Comparison of ENCODE assay signal across 8 cellular contexts in genomic region chr16:71883193-71883848, GRCh38.
A peak's percentile ranks its signal among the peaks of the same experiment; 100 is the strongest.
DNase-seq lines count a peak whose midpoint lies in the region; ATAC-seq, FAIRE-seq and TF ChIP-seq lines count a peak whose summit lies in the region.

No MANE protein-coding gene starts in this region.

- H3K36me3 ChIP-seq in ACC112 (ENCODE audit: insufficient read depth, low read length) (peaks cover 3% of the 10 kb centered on the region; the same call in 1 of the 2 replicates), iPS-20b (ENCODE audit: insufficient read depth, low read depth, low read length) (peaks cover 32% of the 10 kb centered on the region)

- H3K9ac ChIP-seq in iPS-20b (ENCODE audit: low read depth, low read length), result peak overlapping the region; percentile 84; the same call in 1 of the 2 replicates

- TF ChIP-seq CTCF in astrocyte of the cerebellum (IDR thresholded peaks at IDR 0.05; ENCODE audit: low read depth, low read length, missing control alignments), result no peak

- peak overlapping the region; percentile 91 for H2AFZ ChIP-seq in ACC112 (ENCODE audit: low read length, unreplicated experiment)

- no peaks in the 10 kb centered on the region for H3K9me3 Mint-ChIP-seq in T-helper 1 cell treated with Interleukin-12 subunit alpha and Interleukin-12 subunit beta and Interleukin-4 antibody, amounts not matched to agents 30 μg/mL and 1 μg/mL, for 36 hours

- H3K27ac ChIP-seq in ACC112 (ENCODE audit: low read depth, low read length), result no peak overlapping the region
- H3K27ac ChIP-seq in iPS-20b (ENCODE audit: low read length), result peak overlapping the region; percentile 48
- peak overlapping the region; percentile 64 to 97 (median 92) for H3K27ac ChIP-seq in skin epidermis

- in situ Hi-C loops in astrocyte of the cerebellum (cut with HindIII; ENCODE audit: low sequenced_read_pairs), result no loop called here

- peaks cover 44% of the 10 kb centered on the region for H3K4me1 Mint-ChIP-seq in T-helper 1 cell treated with Interleukin-12 subunit alpha and Interleukin-12 subunit beta and Interleukin-4 antibody, amounts not matched to agents 30 μg/mL and 1 μg/mL, for 36 hours (ENCODE audit: low read depth)

- peak; percentile 47 for DNase-seq in GM19238 (ENCODE audit: insufficient read length, low spot score)
- DNase-seq in astrocyte of the cerebellum (ENCODE audit: low read depth), result no peak
- DNase-seq in RCC 7860 (ENCODE audit: low spot score), result no peak

- H3K27me3 ChIP-seq in ACC112 (ENCODE audit: insufficient read depth, low read length) (no peaks in the 10 kb centered on the region), iPS-20b (ENCODE audit: insufficient read depth, low read length) (no peaks in the 10 kb centered on the region)

- peaks cover 2% of the 10 kb centered on the region for H3K4me1 ChIP-seq in ACC112 (ENCODE audit: control insufficient read depth, insufficient read depth, low read length, unreplicated experiment)
- peaks cover 9% of the 10 kb centered on the region; the same call in 1 of the 2 replicates for H3K4me1 ChIP-seq in iPS-20b (ENCODE audit: insufficient read depth, low read length)

- H3K27ac Mint-ChIP-seq in T-helper 1 cell treated with Interleukin-12 subunit alpha and Interleukin-12 subunit beta and Interleukin-4 antibody, amounts not matched to agents 30 μg/mL and 1 μg/mL, for 36 hours, result peak overlapping the region; percentile 49

- ATAC-seq in HG03378 (IDR thresholded peaks at IDR 0.05; ENCODE audit: unreplicated experiment), result peak; percentile 27

- no peak for FAIRE-seq in RCC 7860 (lab: Jason Lieb, UNC)

- peaks cover 19% of the 10 kb centered on the region for H3K36me3 Mint-ChIP-seq in T-helper 1 cell treated with Interleukin-12 subunit alpha and Interleukin-12 subunit beta and Interleukin-4 antibody, amounts not matched to agents 30 μg/mL and 1 μg/mL, for 36 hours (ENCODE audit: low read depth)

- no peaks in the 10 kb centered on the region for H3K79me2 ChIP-seq in ACC112 (ENCODE audit: control insufficient read depth, insufficient read depth, low read length, unreplicated experiment)

- peaks cover 16% of the 10 kb centered on the region for H3K27me3 Mint-ChIP-seq in T-helper 1 cell treated with Interleukin-12 subunit alpha and Interleukin-12 subunit beta and Interleukin-4 antibody, amounts not matched to agents 30 μg/mL and 1 μg/mL, for 36 hours (ENCODE audit: low read depth)

- H3K9me3 ChIP-seq in iPS-20b (ENCODE audit: insufficient read depth, low read depth, low read length), result no peaks in the 10 kb centered on the region

- peak overlapping the region; percentile 95 for H3K4me3 ChIP-seq in ACC112 (ENCODE audit: low read depth, low read length)
- peak overlapping the region; percentile 56 for H3K4me3 ChIP-seq in astrocyte of the cerebellum (ENCODE audit: low read depth, low read length)
- peak overlapping the region; percentile 85 for H3K4me3 ChIP-seq in iPS-20b (ENCODE audit: low read length)
- peak overlapping the region; percentile 65 to 100 (median 98) for H3K4me3 ChIP-seq in skin epidermis

- peak overlapping the region; percentile 83 for H3K4me3 Mint-ChIP-seq in T-helper 1 cell treated with Interleukin-12 subunit alpha and Interleukin-12 subunit beta and Interleukin-4 antibody, amounts not matched to agents 30 μg/mL and 1 μg/mL, for 36 hours
